ENCODE assay signal across 22 cellular contexts in the genomic region with DNA sequence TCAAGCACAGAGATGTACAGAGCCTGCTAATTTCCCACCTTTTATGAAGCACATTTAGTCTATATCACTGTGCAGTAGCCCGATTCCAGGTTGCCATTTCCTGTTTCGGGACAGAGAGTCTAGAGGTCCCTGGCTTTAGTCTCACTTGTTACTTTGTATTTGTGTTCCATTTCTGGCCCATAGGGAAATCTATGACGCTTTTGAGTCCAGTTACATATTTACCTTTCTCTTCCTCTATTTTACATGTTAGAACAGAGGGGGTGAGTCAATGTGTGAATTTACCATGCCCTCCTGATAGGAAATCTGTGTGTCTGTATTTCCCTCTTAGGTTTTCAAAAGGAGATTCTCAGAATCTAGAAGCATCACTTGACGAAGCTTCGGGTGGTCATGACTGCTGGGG.
DNase-seq lines count a peak whose midpoint lies in the region; ATAC-seq lines count a peak whose summit lies in the region.
"Had no signal": no experiment of that assay in that cellular context is flagged by ENCODE, and none has a peak within 500 bp of the region (broad histone marks: within the 10 kb centered on the region; RNA-seq: fewer than 3 reads in every experiment).

No MANE protein-coding gene starts in this region.

- ATAC-seq in HG02678 (IDR thresholded peaks at IDR 0.05; ENCODE audit: unreplicated experiment) (peak; percentile 83), HG03442 (IDR thresholded peaks at IDR 0.05; ENCODE audit: unreplicated experiment) (peak; percentile 57), GM21390 (IDR thresholded peaks at IDR 0.05; ENCODE audit: unreplicated experiment) (no peak)
- ATAC-seq: activated naive CD4-positive, alpha-beta T cell treated with anti-CD3 and anti-CD28 coated beads, Interleukin-2, amount 50 U/mL, for 72 hours; gastrocnemius medialis; stimulated activated naive CD8-positive, alpha-beta T cell treated with anti-CD3 and anti-CD28 coated beads, Interleukin-15, Interleukin-2, amounts not matched to agents 100 U/mL and 50 U/mL, for 24 hours had no signal

- DNase-seq in DMS53 (lab: John Stamatoyannopoulos, UW) (peak; percentile 11), DMS53 treated with DMSO at 0.1 percent for 48 hours (lab: John Stamatoyannopoulos, UW; ENCODE audit: unreplicated experiment) (no peak), NCI-H82 treated with DMSO at 0.1 percent for 48 hours (lab: John Stamatoyannopoulos, UW; ENCODE audit: unreplicated experiment) (no peak), superior temporal gyrus (ENCODE audit: extremely low spot score) (no peak)
- DNase-seq in effector CD8-positive, alpha-beta T cell (lab: John Stamatoyannopoulos, UW), result no peak
- DNase-seq: activated CD8-positive, alpha-beta memory T cell treated with anti-CD3 and anti-CD28 coated beads for 24 hours; activated T-cell treated with anti-CD3 and anti-CD28 coated beads, Interleukin-2, amount 50 U/mL, for 48 hours; central memory CD4-positive, alpha-beta T cell; gastrocnemius medialis; GM23248; MG63; NCI-H1436; NCI-H2171; NCI-H526 treated with DMSO at 0.1 percent for 48 hours; OCI-M1; Right ventricle myocardium superior; stimulated activated CD4-positive, alpha-beta T cell treated with anti-CD3 and anti-CD28 coated beads, Interleukin-2, amount 100 ng/mL, for 48 hours; stimulated activated naive CD8-positive, alpha-beta T cell treated with anti-CD3 and anti-CD28 coated beads, Interleukin-15, Interleukin-2, amounts not matched to agents 100 U/mL and 50 U/mL, for 24 hours had no signal
